Comparison of ENCODE assay signal across 8 cellular contexts in genomic region chr21:15063081-15063820, GRCh38. TPM values are rescaled to one million over a fixed set of nuclear protein-coding genes. Genes with fewer than 3 reads are reported as not detected.
DNase-seq lines count a peak whose midpoint lies in the region; ATAC-seq and TF ChIP-seq lines count a peak whose summit lies in the region.

No MANE protein-coding gene starts in this region.

- no peak for TF ChIP-seq POLR2A in erythroblast (IDR thresholded peaks at IDR 0.05; ENCODE audit: low read length)

- no peaks in the 10 kb centered on the region for H3K9me3 Mint-ChIP-seq in activated CD4-positive, alpha-beta T cell treated with anti-CD3 and anti-CD28 coated beads, Interleukin-2, amount 10 ng/mL, durations not matched to agents 7 days and 5 days
- H3K9me3 Mint-ChIP-seq in osteocyte (ENCODE audit: unreplicated experiment), result no peaks in the 10 kb centered on the region

- peak overlapping the region; percentile 90 for H3K27ac Mint-ChIP-seq in activated CD4-positive, alpha-beta T cell treated with anti-CD3 and anti-CD28 coated beads, Interleukin-2, amount 10 ng/mL, durations not matched to agents 7 days and 5 days
- H3K27ac Mint-ChIP-seq in osteocyte (ENCODE audit: unreplicated experiment), result peak overlapping the region; percentile 84

- H3K36me3 Mint-ChIP-seq in activated CD4-positive, alpha-beta T cell treated with anti-CD3 and anti-CD28 coated beads, Interleukin-2, amount 10 ng/mL, durations not matched to agents 7 days and 5 days (ENCODE audit: low read depth), result no peaks in the 10 kb centered on the region
- no peaks in the 10 kb centered on the region for H3K36me3 Mint-ChIP-seq in osteocyte (ENCODE audit: unreplicated experiment)

- no peak for ATAC-seq in GM21381 (IDR thresholded peaks at IDR 0.05; ENCODE audit: unreplicated experiment)
- ATAC-seq in HG03342 (IDR thresholded peaks at IDR 0.05; ENCODE audit: unreplicated experiment), result no peak

- peaks cover 58% of the 10 kb centered on the region for H3K4me1 Mint-ChIP-seq in activated CD4-positive, alpha-beta T cell treated with anti-CD3 and anti-CD28 coated beads, Interleukin-2, amount 10 ng/mL, durations not matched to agents 7 days and 5 days
- peaks cover 51% of the 10 kb centered on the region for H3K4me1 Mint-ChIP-seq in osteocyte (ENCODE audit: unreplicated experiment)

- CTCF ChIA-PET in activated CD4-positive, alpha-beta T cell treated with anti-CD3 and anti-CD28 coated beads, Interleukin-2, amount 10 ng/mL, durations not matched to agents 7 days and 5 days (lab: Charles Lee), result no interaction called here

- peak overlapping the region; percentile 77 for H3K4me3 Mint-ChIP-seq in activated CD4-positive, alpha-beta T cell treated with anti-CD3 and anti-CD28 coated beads, Interleukin-2, amount 10 ng/mL, durations not matched to agents 7 days and 5 days
- peak overlapping the region; percentile 87 for H3K4me3 Mint-ChIP-seq in osteocyte (ENCODE audit: unreplicated experiment)

- H3K27me3 Mint-ChIP-seq in activated CD4-positive, alpha-beta T cell treated with anti-CD3 and anti-CD28 coated beads, Interleukin-2, amount 10 ng/mL, durations not matched to agents 7 days and 5 days, result peaks cover 19% of the 10 kb centered on the region
- no peaks in the 10 kb centered on the region for H3K27me3 Mint-ChIP-seq in osteocyte (ENCODE audit: unreplicated experiment)

- peak in 4 of 6 experiments; percentile 1 to 62 (median 28) for DNase-seq in stimulated activated naive CD4-positive, alpha-beta T cell (lab: John Stamatoyannopoulos, UW)
- DNase-seq in stimulated activated naive CD4-positive, alpha-beta T cell treated with Interleukin-2 at 50 U/mL for 16 hours (lab: John Stamatoyannopoulos, UW), result no peak
- peak; percentile 34 for DNase-seq in activated CD4-positive, alpha-beta T cell treated with anti-CD3 and anti-CD28 coated beads, Interleukin-2, amount 10 ng/mL, durations not matched to agents 7 days and 5 days
- peak; percentile 42 to 55 for DNase-seq in erythroblast (lab: John Stamatoyannopoulos, UW)
- DNase-seq in osteocyte (ENCODE audit: extremely low spot score, unreplicated experiment), result no peak
- DNase-seq in epidermal melanocyte (ENCODE audit: insufficient read length, low spot score), result no peak

- no peak for TF ChIP-seq CTCF in osteocyte (IDR thresholded peaks at IDR 0.05)

- POLR2A ChIA-PET in activated CD4-positive, alpha-beta T cell treated with anti-CD3 and anti-CD28 coated beads, Interleukin-2, amount 10 ng/mL, durations not matched to agents 7 days and 5 days (lab: Charles Lee), result no interaction called here

RNA-seq across cellular contexts. Expression of gene NRIP1, which starts 1.5 kb away (rescaled TPM):
- 10 to 100 TPM; 12.0 to 13.8 TPM for total RNA-seq in activated CD4-positive, alpha-beta T cell treated with anti-CD3 and anti-CD28 coated beads, Interleukin-2, amount 10 ng/mL, durations not matched to agents 7 days and 5 days
- 17.4 and 17.9 TPM in 2 replicates for total RNA-seq in osteocyte

Comparison
In these comparisons a context has a peak if more than half of its experiments do, and no peak if none do; other contexts are left out.
1. DNase-seq: peak in stimulated activated naive CD4-positive, alpha-beta T cell (4 of 6), activated CD4-positive, alpha-beta T cell treated with anti-CD3 and anti-CD28 coated beads, Interleukin-2, amount 10 ng/mL, durations not matched to agents 7 days and 5 days (single experiment) and erythroblast (2 of 2); none in stimulated activated naive CD4-positive, alpha-beta T cell treated with Interleukin-2 at 50 U/mL for 16 hours (single experiment), osteocyte (single experiment) and epidermal melanocyte (single experiment).